In genomic region chr10:113650172-113650571, GRCh38 we compare ENCODE assay signal across 2 cellular contexts.
TF ChIP-seq lines count a peak whose summit lies in the region.

No MANE protein-coding gene starts in this region.

TF ChIP-seq in HepG2, 621 proteins besides CTCF, POLR2A, EP300 and RAD21 (continues in another document):
- TF ChIP-seq GZF1 (CRISPR knock-in tag; IDR thresholded peaks at IDR 0.05) = no peak
- peak; percentile 98 for TF ChIP-seq ZNF7 (CRISPR knock-in tag; IDR thresholded peaks at IDR 0.05)
- no peak for TF ChIP-seq GABPA (IDR thresholded peaks at IDR 0.05; ENCODE audit: low read depth, low read length)
- peak; percentile 42; the same call in 1 of the 2 replicates for TF ChIP-seq GABPA (CRISPR knock-in tag; IDR thresholded peaks at IDR 0.05; ENCODE audit: low read depth)
- no peak for TF ChIP-seq NFE2L2 (IDR thresholded peaks at IDR 0.05; ENCODE audit: low read length)
- no peak for TF ChIP-seq FOXK2 (IDR thresholded peaks at IDR 0.05)
- no peak for TF ChIP-seq ZNF580 (CRISPR knock-in tag; IDR thresholded peaks at IDR 0.05; ENCODE audit: borderline replicate concordance, low read depth)
- TF ChIP-seq KDM5A (IDR thresholded peaks at IDR 0.05; ENCODE audit: borderline replicate concordance, low read length) = no peak
- no peak for TF ChIP-seq TARDBP (CRISPR knock-in tag; IDR thresholded peaks at IDR 0.05)
- TF ChIP-seq ZBTB42 (CRISPR knock-in tag; IDR thresholded peaks at IDR 0.05) = no peak
- no peak for TF ChIP-seq ZNF326 (CRISPR knock-in tag; IDR thresholded peaks at IDR 0.05; ENCODE audit: borderline replicate concordance)
- TF ChIP-seq ZSCAN12 (CRISPR knock-in tag; IDR thresholded peaks at IDR 0.05) = no peak
- no peak for TF ChIP-seq KDM2A (CRISPR knock-in tag; IDR thresholded peaks at IDR 0.05; ENCODE audit: borderline replicate concordance, low read depth)
- TF ChIP-seq GRHL1 (CRISPR knock-in tag; conservative IDR thresholded peaks at IDR 0.05) = no peak
- TF ChIP-seq ZNF839 (CRISPR knock-in tag; IDR thresholded peaks at IDR 0.05; ENCODE audit: borderline replicate concordance) = no peak
- no peak for TF ChIP-seq HNF4G (IDR thresholded peaks at IDR 0.05; ENCODE audit: borderline replicate concordance, low read depth, low read length)
- TF ChIP-seq HNF4G (CRISPR knock-in tag; IDR thresholded peaks at IDR 0.05; ENCODE audit: borderline replicate concordance, low read depth) = no peak
- no peak for TF ChIP-seq FOXO4 (CRISPR knock-in tag; conservative IDR thresholded peaks at IDR 0.05)
- TF ChIP-seq XRCC5 (optimal IDR thresholded peaks at IDR 0.05; ENCODE audit: low read length) = no peak
- no peak for TF ChIP-seq THAP8 (CRISPR knock-in tag; IDR thresholded peaks at IDR 0.05; ENCODE audit: borderline replicate concordance)
- TF ChIP-seq TFDP2 (CRISPR knock-in tag; IDR thresholded peaks at IDR 0.05) = no peak
- peak in 1 of 2 experiments; percentile 50; a peak in 2 of 4 replicates for TF ChIP-seq ATF4 (CRISPR knock-in tag; IDR thresholded peaks at IDR 0.05)
- no peak for TF ChIP-seq TGIF2 (CRISPR knock-in tag; IDR thresholded peaks at IDR 0.05)
- TF ChIP-seq SAFB2 (CRISPR knock-in tag; IDR thresholded peaks at IDR 0.05; ENCODE audit: borderline replicate concordance, low read depth) = no peak
- no peak for TF ChIP-seq ATF6 (CRISPR knock-in tag; conservative IDR thresholded peaks at IDR 0.05)
- TF ChIP-seq PLRG1 (conservative IDR thresholded peaks at IDR 0.05) = no peak

TF ChIP-seq in K562, 482 proteins besides CTCF, POLR2A, EP300 and RAD21:
- TF ChIP-seq ZFP36 (IDR thresholded peaks at IDR 0.05; ENCODE audit: low read depth, low read length, partially characterized antibody) = peak; percentile 19
- TF ChIP-seq ZBTB5 (IDR thresholded peaks at IDR 0.05) = no peak
TF ChIP-seq in K562: peak in this region for 1.
